Comparison of ENCODE assay signal across 1 cellular context in the genomic region with DNA sequence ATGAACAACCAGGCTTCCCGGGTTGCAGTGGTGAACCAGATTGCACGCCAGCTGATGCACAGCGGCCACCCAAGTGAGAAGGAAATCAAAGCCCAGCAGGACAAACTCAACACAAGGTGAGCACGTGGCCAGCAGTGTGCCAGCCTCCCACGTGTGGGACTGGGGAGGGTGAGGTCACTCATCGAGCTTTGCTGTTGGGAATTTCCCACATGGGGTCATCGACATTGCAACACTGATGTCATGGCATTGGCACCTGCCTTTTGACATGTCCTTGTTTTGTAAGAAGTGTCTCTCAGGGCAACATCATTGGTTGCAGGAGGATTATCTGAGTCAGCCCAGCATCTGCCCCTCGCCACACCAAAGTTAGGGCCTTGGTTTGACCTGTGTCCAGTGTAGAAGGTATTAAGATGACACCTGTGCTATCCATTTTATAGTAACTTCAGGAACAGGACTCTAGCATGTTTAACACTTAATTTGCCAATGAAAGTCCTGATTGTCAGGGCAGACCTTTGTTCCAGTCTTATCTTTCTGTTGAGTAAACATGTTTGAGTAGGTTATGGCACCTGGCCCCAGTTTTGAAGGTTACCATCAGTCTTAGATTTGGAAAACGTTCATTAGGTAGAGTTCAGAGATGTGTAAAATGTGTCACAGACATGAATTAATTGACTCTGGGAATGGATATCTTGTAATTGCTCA.
A peak's percentile ranks its signal among the peaks of the same experiment; 100 is the strongest.
TF ChIP-seq lines count a peak whose summit lies in the region.

No MANE protein-coding gene starts in this region.

TF ChIP-seq in HepG2, 621 proteins besides CTCF, POLR2A, EP300 and RAD21 (continued from another document and continues in another):
- TF ChIP-seq, protein P1, sequence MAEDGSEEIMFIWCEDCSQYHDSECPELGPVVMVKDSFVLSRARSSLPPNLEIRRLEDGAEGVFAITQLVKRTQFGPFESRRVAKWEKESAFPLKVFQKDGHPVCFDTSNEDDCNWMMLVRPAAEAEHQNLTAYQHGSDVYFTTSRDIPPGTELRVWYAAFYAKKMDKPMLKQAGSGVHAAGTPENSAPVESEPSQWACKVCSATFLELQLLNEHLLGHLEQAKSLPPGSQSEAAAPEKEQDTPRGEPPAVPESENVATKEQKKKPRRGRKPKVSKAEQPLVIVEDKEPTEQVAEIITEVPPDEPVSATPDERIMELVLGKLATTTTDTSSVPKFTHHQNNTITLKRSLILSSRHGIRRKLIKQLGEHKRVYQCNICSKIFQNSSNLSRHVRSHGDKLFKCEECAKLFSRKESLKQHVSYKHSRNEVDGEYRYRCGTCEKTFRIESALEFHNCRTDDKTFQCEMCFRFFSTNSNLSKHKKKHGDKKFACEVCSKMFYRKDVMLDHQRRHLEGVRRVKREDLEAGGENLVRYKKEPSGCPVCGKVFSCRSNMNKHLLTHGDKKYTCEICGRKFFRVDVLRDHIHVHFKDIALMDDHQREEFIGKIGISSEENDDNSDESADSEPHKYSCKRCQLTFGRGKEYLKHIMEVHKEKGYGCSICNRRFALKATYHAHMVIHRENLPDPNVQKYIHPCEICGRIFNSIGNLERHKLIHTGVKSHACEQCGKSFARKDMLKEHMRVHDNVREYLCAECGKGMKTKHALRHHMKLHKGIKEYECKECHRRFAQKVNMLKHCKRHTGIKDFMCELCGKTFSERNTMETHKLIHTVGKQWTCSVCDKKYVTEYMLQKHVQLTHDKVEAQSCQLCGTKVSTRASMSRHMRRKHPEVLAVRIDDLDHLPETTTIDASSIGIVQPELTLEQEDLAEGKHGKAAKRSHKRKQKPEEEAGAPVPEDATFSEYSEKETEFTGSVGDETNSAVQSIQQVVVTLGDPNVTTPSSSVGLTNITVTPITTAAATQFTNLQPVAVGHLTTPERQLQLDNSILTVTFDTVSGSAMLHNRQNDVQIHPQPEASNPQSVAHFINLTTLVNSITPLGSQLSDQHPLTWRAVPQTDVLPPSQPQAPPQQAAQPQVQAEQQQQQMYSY (CRISPR knock-in tag; IDR thresholded peaks at IDR 0.05), result no peak
- TF ChIP-seq ARNT2 (CRISPR knock-in tag; IDR thresholded peaks at IDR 0.05; ENCODE audit: low read depth), result no peak
- TF ChIP-seq, protein P2, sequence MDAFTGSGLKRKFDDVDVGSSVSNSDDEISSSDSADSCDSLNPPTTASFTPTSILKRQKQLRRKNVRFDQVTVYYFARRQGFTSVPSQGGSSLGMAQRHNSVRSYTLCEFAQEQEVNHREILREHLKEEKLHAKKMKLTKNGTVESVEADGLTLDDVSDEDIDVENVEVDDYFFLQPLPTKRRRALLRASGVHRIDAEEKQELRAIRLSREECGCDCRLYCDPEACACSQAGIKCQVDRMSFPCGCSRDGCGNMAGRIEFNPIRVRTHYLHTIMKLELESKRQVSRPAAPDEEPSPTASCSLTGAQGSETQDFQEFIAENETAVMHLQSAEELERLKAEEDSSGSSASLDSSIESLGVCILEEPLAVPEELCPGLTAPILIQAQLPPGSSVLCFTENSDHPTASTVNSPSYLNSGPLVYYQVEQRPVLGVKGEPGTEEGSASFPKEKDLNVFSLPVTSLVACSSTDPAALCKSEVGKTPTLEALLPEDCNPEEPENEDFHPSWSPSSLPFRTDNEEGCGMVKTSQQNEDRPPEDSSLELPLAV (CRISPR knock-in tag; conservative IDR thresholded peaks at IDR 0.05; ENCODE audit: low read depth), result no peak
- no peak for TF ChIP-seq CBX1 (IDR thresholded peaks at IDR 0.05; ENCODE audit: low read depth)
- TF ChIP-seq, protein P3, sequence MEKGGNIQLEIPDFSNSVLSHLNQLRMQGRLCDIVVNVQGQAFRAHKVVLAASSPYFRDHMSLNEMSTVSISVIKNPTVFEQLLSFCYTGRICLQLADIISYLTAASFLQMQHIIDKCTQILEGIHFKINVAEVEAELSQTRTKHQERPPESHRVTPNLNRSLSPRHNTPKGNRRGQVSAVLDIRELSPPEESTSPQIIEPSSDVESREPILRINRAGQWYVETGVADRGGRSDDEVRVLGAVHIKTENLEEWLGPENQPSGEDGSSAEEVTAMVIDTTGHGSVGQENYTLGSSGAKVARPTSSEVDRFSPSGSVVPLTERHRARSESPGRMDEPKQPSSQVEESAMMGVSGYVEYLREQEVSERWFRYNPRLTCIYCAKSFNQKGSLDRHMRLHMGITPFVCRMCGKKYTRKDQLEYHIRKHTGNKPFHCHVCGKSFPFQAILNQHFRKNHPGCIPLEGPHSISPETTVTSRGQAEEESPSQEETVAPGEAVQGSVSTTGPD (CRISPR knock-in tag; IDR thresholded peaks at IDR 0.05), result no peak
- TF ChIP-seq, protein P4, sequence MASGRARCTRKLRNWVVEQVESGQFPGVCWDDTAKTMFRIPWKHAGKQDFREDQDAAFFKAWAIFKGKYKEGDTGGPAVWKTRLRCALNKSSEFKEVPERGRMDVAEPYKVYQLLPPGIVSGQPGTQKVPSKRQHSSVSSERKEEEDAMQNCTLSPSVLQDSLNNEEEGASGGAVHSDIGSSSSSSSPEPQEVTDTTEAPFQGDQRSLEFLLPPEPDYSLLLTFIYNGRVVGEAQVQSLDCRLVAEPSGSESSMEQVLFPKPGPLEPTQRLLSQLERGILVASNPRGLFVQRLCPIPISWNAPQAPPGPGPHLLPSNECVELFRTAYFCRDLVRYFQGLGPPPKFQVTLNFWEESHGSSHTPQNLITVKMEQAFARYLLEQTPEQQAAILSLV (CRISPR knock-in tag; IDR thresholded peaks at IDR 0.05; ENCODE audit: borderline replicate concordance), result no peak
- TF ChIP-seq, protein P5, sequence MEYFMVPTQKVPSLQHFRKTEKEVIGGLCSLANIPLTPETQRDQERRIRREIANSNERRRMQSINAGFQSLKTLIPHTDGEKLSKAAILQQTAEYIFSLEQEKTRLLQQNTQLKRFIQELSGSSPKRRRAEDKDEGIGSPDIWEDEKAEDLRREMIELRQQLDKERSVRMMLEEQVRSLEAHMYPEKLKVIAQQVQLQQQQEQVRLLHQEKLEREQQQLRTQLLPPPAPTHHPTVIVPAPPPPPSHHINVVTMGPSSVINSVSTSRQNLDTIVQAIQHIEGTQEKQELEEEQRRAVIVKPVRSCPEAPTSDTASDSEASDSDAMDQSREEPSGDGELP (IDR thresholded peaks at IDR 0.05; ENCODE audit: borderline replicate concordance, low read depth), result no peak
- TF ChIP-seq NFKBIZ (CRISPR knock-in tag; IDR thresholded peaks at IDR 0.05), result peak; percentile 66; the same call in 1 of the 2 replicates
- TF ChIP-seq ZNF891 (CRISPR knock-in tag; IDR thresholded peaks at IDR 0.05), result no peak
- TF ChIP-seq STAT5B (CRISPR knock-in tag; IDR thresholded peaks at IDR 0.05), result no peak
- TF ChIP-seq ZZZ3 (CRISPR knock-in tag; IDR thresholded peaks at IDR 0.05; ENCODE audit: borderline replicate concordance), result no peak
- TF ChIP-seq, protein P6, sequence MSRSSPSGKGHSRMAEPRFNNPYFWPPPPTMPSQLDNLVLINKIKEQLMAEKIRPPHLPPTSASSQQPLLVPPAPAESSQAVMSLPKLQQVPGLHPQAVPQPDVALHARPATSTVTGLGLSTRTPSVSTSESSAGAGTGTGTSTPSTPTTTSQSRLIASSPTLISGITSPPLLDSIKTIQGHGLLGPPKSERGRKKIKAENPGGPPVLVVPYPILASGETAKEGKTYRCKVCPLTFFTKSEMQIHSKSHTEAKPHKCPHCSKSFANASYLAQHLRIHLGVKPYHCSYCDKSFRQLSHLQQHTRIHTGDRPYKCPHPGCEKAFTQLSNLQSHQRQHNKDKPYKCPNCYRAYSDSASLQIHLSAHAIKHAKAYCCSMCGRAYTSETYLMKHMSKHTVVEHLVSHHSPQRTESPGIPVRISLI (CRISPR knock-in tag; IDR thresholded peaks at IDR 0.05; ENCODE audit: borderline replicate concordance), result 0 out of 2 replicates have a peak, but pooled peaks have one; percentile 4
- no peak for TF ChIP-seq ZNF782 (CRISPR knock-in tag; IDR thresholded peaks at IDR 0.05; ENCODE audit: borderline replicate concordance)
- TF ChIP-seq ZNF180 (CRISPR knock-in tag; IDR thresholded peaks at IDR 0.05; ENCODE audit: borderline replicate concordance, low read depth), result no peak
- TF ChIP-seq NCOA2 (CRISPR knock-in tag; IDR thresholded peaks at IDR 0.05), result peak; percentile 49
- no peak for TF ChIP-seq ZKSCAN1 (IDR thresholded peaks at IDR 0.05; ENCODE audit: low read length)
- TF ChIP-seq, protein P7, sequence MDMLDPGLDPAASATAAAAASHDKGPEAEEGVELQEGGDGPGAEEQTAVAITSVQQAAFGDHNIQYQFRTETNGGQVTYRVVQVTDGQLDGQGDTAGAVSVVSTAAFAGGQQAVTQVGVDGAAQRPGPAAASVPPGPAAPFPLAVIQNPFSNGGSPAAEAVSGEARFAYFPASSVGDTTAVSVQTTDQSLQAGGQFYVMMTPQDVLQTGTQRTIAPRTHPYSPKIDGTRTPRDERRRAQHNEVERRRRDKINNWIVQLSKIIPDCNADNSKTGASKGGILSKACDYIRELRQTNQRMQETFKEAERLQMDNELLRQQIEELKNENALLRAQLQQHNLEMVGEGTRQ (IDR thresholded peaks at IDR 0.05; ENCODE audit: low read depth, low read length), result peak; percentile 83
- TF ChIP-seq, protein P7 (CRISPR knock-in tag; IDR thresholded peaks at IDR 0.05; ENCODE audit: borderline replicate concordance), result peak; percentile 44; the same call in 1 of the 2 replicates
- TF ChIP-seq ESRRA (CRISPR knock-in tag; IDR thresholded peaks at IDR 0.05; ENCODE audit: low read depth), result 0 out of 2 replicates have a peak, but pooled peaks have one; percentile 19
- TF ChIP-seq ZNF460 (CRISPR knock-in tag; IDR thresholded peaks at IDR 0.05; ENCODE audit: borderline replicate concordance), result no peak
- TF ChIP-seq ZNF143 (CRISPR knock-in tag; IDR thresholded peaks at IDR 0.05), result peak; percentile 8; the same call in 1 of the 2 replicates
- no peak for TF ChIP-seq ZNF335 (CRISPR knock-in tag; IDR thresholded peaks at IDR 0.05)
- peak; percentile 51; the same call in 1 of the 2 replicates for TF ChIP-seq SOX5 (CRISPR knock-in tag; IDR thresholded peaks at IDR 0.05; ENCODE audit: borderline replicate concordance)
- TF ChIP-seq ZNF331 (CRISPR knock-in tag; IDR thresholded peaks at IDR 0.05), result no peak
- TF ChIP-seq, protein P8, sequence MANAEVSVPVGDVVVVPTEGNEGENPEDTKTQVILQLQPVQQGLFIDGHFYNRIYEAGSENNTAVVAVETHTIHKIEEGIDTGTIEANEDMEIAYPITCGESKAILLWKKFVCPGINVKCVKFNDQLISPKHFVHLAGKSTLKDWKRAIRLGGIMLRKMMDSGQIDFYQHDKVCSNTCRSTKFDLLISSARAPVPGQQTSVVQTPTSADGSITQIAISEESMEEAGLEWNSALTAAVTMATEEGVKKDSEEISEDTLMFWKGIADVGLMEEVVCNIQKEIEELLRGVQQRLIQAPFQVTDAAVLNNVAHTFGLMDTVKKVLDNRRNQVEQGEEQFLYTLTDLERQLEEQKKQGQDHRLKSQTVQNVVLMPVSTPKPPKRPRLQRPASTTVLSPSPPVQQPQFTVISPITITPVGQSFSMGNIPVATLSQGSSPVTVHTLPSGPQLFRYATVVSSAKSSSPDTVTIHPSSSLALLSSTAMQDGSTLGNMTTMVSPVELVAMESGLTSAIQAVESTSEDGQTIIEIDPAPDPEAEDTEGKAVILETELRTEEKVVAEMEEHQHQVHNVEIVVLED (CRISPR knock-in tag; IDR thresholded peaks at IDR 0.05; ENCODE audit: borderline replicate concordance), result no peak
- TF ChIP-seq ZFP36L2 (CRISPR knock-in tag; IDR thresholded peaks at IDR 0.05), result no peak
- TF ChIP-seq, protein P9, sequence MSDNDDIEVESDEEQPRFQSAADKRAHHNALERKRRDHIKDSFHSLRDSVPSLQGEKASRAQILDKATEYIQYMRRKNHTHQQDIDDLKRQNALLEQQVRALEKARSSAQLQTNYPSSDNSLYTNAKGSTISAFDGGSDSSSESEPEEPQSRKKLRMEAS (IDR thresholded peaks at IDR 0.05), result peak; percentile 88
- TF ChIP-seq ZNF17 (CRISPR knock-in tag; IDR thresholded peaks at IDR 0.05), result no peak
- no peak for TF ChIP-seq ZNF780A (CRISPR knock-in tag; IDR thresholded peaks at IDR 0.05)
- TF ChIP-seq ZNF775 (CRISPR knock-in tag; IDR thresholded peaks at IDR 0.05; ENCODE audit: borderline replicate concordance), result no peak
- TF ChIP-seq TEAD3 (CRISPR knock-in tag; optimal IDR thresholded peaks at IDR 0.05; ENCODE audit: borderline replicate concordance), result peak; percentile 61
- TF ChIP-seq, protein P10, sequence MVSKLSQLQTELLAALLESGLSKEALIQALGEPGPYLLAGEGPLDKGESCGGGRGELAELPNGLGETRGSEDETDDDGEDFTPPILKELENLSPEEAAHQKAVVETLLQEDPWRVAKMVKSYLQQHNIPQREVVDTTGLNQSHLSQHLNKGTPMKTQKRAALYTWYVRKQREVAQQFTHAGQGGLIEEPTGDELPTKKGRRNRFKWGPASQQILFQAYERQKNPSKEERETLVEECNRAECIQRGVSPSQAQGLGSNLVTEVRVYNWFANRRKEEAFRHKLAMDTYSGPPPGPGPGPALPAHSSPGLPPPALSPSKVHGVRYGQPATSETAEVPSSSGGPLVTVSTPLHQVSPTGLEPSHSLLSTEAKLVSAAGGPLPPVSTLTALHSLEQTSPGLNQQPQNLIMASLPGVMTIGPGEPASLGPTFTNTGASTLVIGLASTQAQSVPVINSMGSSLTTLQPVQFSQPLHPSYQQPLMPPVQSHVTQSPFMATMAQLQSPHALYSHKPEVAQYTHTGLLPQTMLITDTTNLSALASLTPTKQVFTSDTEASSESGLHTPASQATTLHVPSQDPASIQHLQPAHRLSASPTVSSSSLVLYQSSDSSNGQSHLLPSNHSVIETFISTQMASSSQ (IDR thresholded peaks at IDR 0.05; ENCODE audit: low read depth), result no peak
- TF ChIP-seq, protein P10 (CRISPR knock-in tag; IDR thresholded peaks at IDR 0.05; ENCODE audit: borderline replicate concordance), result no peak
- TF ChIP-seq HMGA1 (CRISPR knock-in tag; conservative IDR thresholded peaks at IDR 0.05), result no peak
- TF ChIP-seq CC2D1A (CRISPR knock-in tag; IDR thresholded peaks at IDR 0.05), result no peak
- TF ChIP-seq ZNF841 (CRISPR knock-in tag; IDR thresholded peaks at IDR 0.05; ENCODE audit: borderline replicate concordance), result no peak
- no peak for TF ChIP-seq SP140L (CRISPR knock-in tag; IDR thresholded peaks at IDR 0.05; ENCODE audit: borderline replicate concordance)
- no peak for TF ChIP-seq PAWR (CRISPR knock-in tag; IDR thresholded peaks at IDR 0.05; ENCODE audit: borderline replicate concordance)
- TF ChIP-seq, protein P11, sequence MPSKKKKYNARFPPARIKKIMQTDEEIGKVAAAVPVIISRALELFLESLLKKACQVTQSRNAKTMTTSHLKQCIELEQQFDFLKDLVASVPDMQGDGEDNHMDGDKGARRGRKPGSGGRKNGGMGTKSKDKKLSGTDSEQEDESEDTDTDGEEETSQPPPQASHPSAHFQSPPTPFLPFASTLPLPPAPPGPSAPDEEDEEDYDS (CRISPR knock-in tag; IDR thresholded peaks at IDR 0.05), result 0 out of 2 replicates have a peak, but pooled peaks have one; percentile 22
